Comparison of ENCODE assay signal across 11 cellular contexts in genomic region chr5:131628990-131629389, GRCh38. TPM values are rescaled to one million over a fixed set of nuclear protein-coding genes. Genes with fewer than 3 reads are reported as not detected.
DNase-seq lines count a peak whose midpoint lies in the region; ATAC-seq, FAIRE-seq and TF ChIP-seq lines count a peak whose summit lies in the region.
"Had no signal": no experiment of that assay in that cellular context is flagged by ENCODE, and none has a peak within 500 bp of the region (broad histone marks: within the 10 kb centered on the region; RNA-seq: fewer than 3 reads in every experiment).

No MANE protein-coding gene starts in this region.

- WGBS in GM12878 (ENCODE audit: insufficient coverage, insufficient replicate concordance, low lambda C conversion rate, missing lambda C conversion rate) = 91% methylated on average over 1 of the region's 1 CpG

- H3K9me3 ChIP-seq in MG63 (no peaks in the 10 kb centered on the region; the same call in 1 of the 2 replicates), GM12878 (replicated peaks; ENCODE audit: control insufficient read depth, insufficient read depth, low read length) (no peaks in the 10 kb centered on the region; the same call in 2 of the 3 replicates), osteoblast (ENCODE audit: low read depth, low read length) (no peaks in the 10 kb centered on the region)
- H3K9me3 ChIP-seq: esophagus muscularis mucosa had no signal

- no peak for TF ChIP-seq POLR2A in GM12878 (IDR thresholded peaks at IDR 0.05; ENCODE audit: low read depth, low read length)

- H3K4me3 Mint-ChIP-seq in T-helper 2 cell treated with Interferon-gamma antibody and Interleukin-4, amounts not matched to agents 5 μg/mL and 100 μg/mL, for 36 hours = peak overlapping the region; percentile 14
- no peak overlapping the region for H3K4me3 Mint-ChIP-seq in Calu3 (ENCODE audit: low read depth, unreplicated experiment)

- H3K9me3 Mint-ChIP-seq in T-helper 2 cell treated with Interferon-gamma antibody and Interleukin-4, amounts not matched to agents 5 μg/mL and 100 μg/mL, for 36 hours = no peaks in the 10 kb centered on the region
- peaks cover 2% of the 10 kb centered on the region for H3K9me3 Mint-ChIP-seq in Calu3 (ENCODE audit: low read depth, unreplicated experiment)

- in situ Hi-C loops in GM12878 (cut with MboI) = no loop called here

- TF ChIP-seq EP300 in GM12878 (IDR thresholded peaks at IDR 0.05; ENCODE audit: borderline replicate concordance in 1 of 2, control insufficient read depth in 1 of 2, low read depth in 2 of 2, low read length in 2 of 2) = no peak

- no peaks in the 10 kb centered on the region for H3K27me3 Mint-ChIP-seq in T-helper 2 cell treated with Interferon-gamma antibody and Interleukin-4, amounts not matched to agents 5 μg/mL and 100 μg/mL, for 36 hours (ENCODE audit: low read depth)
- H3K27me3 Mint-ChIP-seq in Calu3 (ENCODE audit: unreplicated experiment) = no peaks in the 10 kb centered on the region

- TF ChIP-seq RAD21 in GM12878 (IDR thresholded peaks at IDR 0.05; ENCODE audit: insufficient read depth, low read depth, low read length) = no peak

- no peak for TF ChIP-seq CTCF in GM12878 (IDR thresholded peaks at IDR 0.05 in 2 of 3, conservative IDR thresholded peaks at IDR 0.05 in 1 of 3; ENCODE audit: control insufficient read depth in 2 of 3, extremely low read depth in 1 of 3, insufficient read depth in 1 of 3, low read depth in 3 of 3, low read length in 3 of 3)
- TF ChIP-seq CTCF in osteoblast (IDR thresholded peaks at IDR 0.05; ENCODE audit: extremely low read depth, low read depth, low read length) = no peak
- no peak for TF ChIP-seq CTCF in Calu3 (IDR thresholded peaks at IDR 0.05; ENCODE audit: unreplicated experiment)

- H3K79me2 ChIP-seq in GM12878 (ENCODE audit: control insufficient read depth, insufficient read depth, low read length) (peaks cover 95% of the 10 kb centered on the region), osteoblast (ENCODE audit: insufficient read depth, low read length) (peaks cover 99% of the 10 kb centered on the region)

- H3K4me3 ChIP-seq in MG63 = no peak overlapping the region
- peak overlapping the region; percentile 37; the same call in 1 of the 2 replicates for H3K4me3 ChIP-seq in GM12878
- H3K4me3 ChIP-seq in osteoblast (ENCODE audit: insufficient read depth, low read length) = no peak overlapping the region
- H3K4me3 ChIP-seq: esophagus muscularis mucosa had no signal

- no peaks in the 10 kb centered on the region for H3K27me3 ChIP-seq in MG63
- no peaks in the 10 kb centered on the region for H3K27me3 ChIP-seq in GM12878 (replicated peaks in 1 of 2; ENCODE audit: control insufficient read depth in 2 of 2, insufficient read depth in 2 of 2, low read length in 1 of 2)
- H3K27me3 ChIP-seq in osteoblast (ENCODE audit: insufficient read depth, low read length) = no peaks in the 10 kb centered on the region
- H3K27me3 ChIP-seq: esophagus muscularis mucosa had no signal

- H3K36me3 Mint-ChIP-seq in T-helper 2 cell treated with Interferon-gamma antibody and Interleukin-4, amounts not matched to agents 5 μg/mL and 100 μg/mL, for 36 hours (ENCODE audit: low read depth) = peaks cover 20% of the 10 kb centered on the region
- H3K36me3 Mint-ChIP-seq in Calu3 (ENCODE audit: insufficient read depth, unreplicated experiment) = peaks cover 7% of the 10 kb centered on the region

- H4K20me1 ChIP-seq in GM12878 (ENCODE audit: control insufficient read depth, insufficient read depth) (no peaks in the 10 kb centered on the region), osteoblast (ENCODE audit: insufficient read depth, low read length) (peaks cover 1% of the 10 kb centered on the region)

- H3K36me3 ChIP-seq in MG63 (peaks cover 6% of the 10 kb centered on the region), GM12878 (ENCODE audit: control insufficient read depth in 2 of 2, insufficient read depth in 2 of 2, low read length in 1 of 2) (peaks cover 0 to 10% of the 10 kb centered on the region in 2 experiments; a peak in 1 of 4 replicates), osteoblast (ENCODE audit: insufficient read depth, low read length) (no peaks in the 10 kb centered on the region)
- H3K36me3 ChIP-seq: esophagus muscularis mucosa had no signal

- BruUV-seq in GM12878 (replicated peaks; lab: Mats Ljungman, UMichigan) = no TSS peak
- no TSS peak for BruUV-seq in Calu3 (replicated peaks; lab: Mats Ljungman, UMichigan)

- FAIRE-seq in GM12878 (lab: Jason Lieb, UNC) = no peak

- ATAC-seq in GM12878 = no peak
- no peak for ATAC-seq in GM18873 (IDR thresholded peaks at IDR 0.05; ENCODE audit: low FRiP score, unreplicated experiment)
- ATAC-seq in HG02973 (IDR thresholded peaks at IDR 0.05; ENCODE audit: unreplicated experiment) = no peak

- H3K4me1 ChIP-seq in GM12878 (ENCODE audit: control insufficient read depth, insufficient read depth, low read length) (peaks cover 5% of the 10 kb centered on the region), osteoblast (ENCODE audit: insufficient read depth, low read length) (peaks cover 47% of the 10 kb centered on the region)

- H3K4me1 Mint-ChIP-seq in T-helper 2 cell treated with Interferon-gamma antibody and Interleukin-4, amounts not matched to agents 5 μg/mL and 100 μg/mL, for 36 hours (ENCODE audit: low read depth) = peaks cover 28% of the 10 kb centered on the region
- H3K4me1 Mint-ChIP-seq in Calu3 (ENCODE audit: low read depth, unreplicated experiment) = peaks cover 13% of the 10 kb centered on the region

- no peak for DNase-seq in T-helper 2 cell treated with Interferon-gamma antibody and Interleukin-4, amounts not matched to agents 5 μg/mL and 100 μg/mL, for 36 hours (ENCODE audit: low spot score)
- DNase-seq in T-helper 2 cell (no peak), MG63 (peak; percentile 80), GM12878 (ENCODE audit: low read depth, low spot score) (no peak), osteoblast (ENCODE audit: insufficient read length, low spot score, missing footprints) (no peak), Calu3 (no peak)
- DNase-seq: aorta, NCI-H1694 treated with DMSO at 0.1 percent for 48 hours had no signal

- POLR2A ChIA-PET in GM12878 (lab: Charles Lee) = interaction anchor here (1.1 kb wide), 1 partner anchor 10 kb away, joined by 4 read pairs; no protein-coding TSS in a partner anchor

- intact Hi-C loops in GM12878 (cut with micrococcal nuclease; ENCODE audit: unreplicated experiment) (no loop called here), Calu3 (cut with micrococcal nuclease; ENCODE audit: unreplicated experiment) (no loop called here)

- no peak overlapping the region for H2AFZ ChIP-seq in GM12878 (ENCODE audit: control insufficient read depth, low read depth, low read length)
- H2AFZ ChIP-seq in osteoblast (ENCODE audit: low read length) = no peak overlapping the region

- CTCF ChIA-PET in GM12878 (lab: Yijun Ruan, JAX) = interaction anchor here (0.6 to 5.7 kb wide), 4 partner anchors 13 to 379 kb away, joined by 3 to 36 read pairs (median 4); no protein-coding TSS in a partner anchor
- CTCF ChIA-PET in Calu3 (lab: Charles Lee) = no interaction called here

- no peak overlapping the region; the same call in 1 of the 2 replicates for H3K27ac ChIP-seq in GM12878 (ENCODE audit: control insufficient read depth, insufficient read depth)
- peak overlapping the region; percentile 59 for H3K27ac ChIP-seq in osteoblast (ENCODE audit: low read depth, low read length)
- H3K27ac ChIP-seq: esophagus muscularis mucosa had no signal

- RAD21 ChIA-PET in GM12878 (lab: Charles Lee; ENCODE audit: unreplicated experiment) = interaction anchor here (0.6 to 3.0 kb wide), 5 partner anchors 19 to 378 kb away, joined by 3 to 16 read pairs (median 8); no protein-coding TSS in a partner anchor

- SMC1A ChIA-PET in GM12878 (lab: Charles Lee; ENCODE audit: uncharacterized antibody, unreplicated experiment) = interaction anchor here (1.2 to 5.8 kb wide), 11 partner anchors 9 to 168 kb away, joined by 3 to 24 read pairs (median 5); partner anchors contain the start of gene FNIP1

- H3K9ac ChIP-seq in GM12878 (ENCODE audit: control insufficient read depth, insufficient read depth, low read length) = no peak overlapping the region

- peak overlapping the region; percentile 43 for H3K4me2 ChIP-seq in GM12878 (ENCODE audit: control insufficient read depth, insufficient read depth)
- H3K4me2 ChIP-seq in osteoblast (ENCODE audit: insufficient read depth, low read length) = peak overlapping the region; percentile 15

- H3K27ac Mint-ChIP-seq in T-helper 2 cell treated with Interferon-gamma antibody and Interleukin-4, amounts not matched to agents 5 μg/mL and 100 μg/mL, for 36 hours = peak overlapping the region; percentile 7
- H3K27ac Mint-ChIP-seq in Calu3 (ENCODE audit: unreplicated experiment) = no peak overlapping the region

TF ChIP-seq in GM12878, 131 proteins besides CTCF, POLR2A, EP300 and RAD21 (continues in another document):
- TF ChIP-seq CHD2 (IDR thresholded peaks at IDR 0.05; ENCODE audit: borderline replicate concordance, low read depth, low read length) (no peak), KLF5 (IDR thresholded peaks at IDR 0.05; ENCODE audit: partially characterized antibody) (no peak), DPF2 (IDR thresholded peaks at IDR 0.05) (no peak), MEF2A (IDR thresholded peaks at IDR 0.05; ENCODE audit: insufficient read depth, low read depth, low read length) (no peak), GATAD2B (conservative IDR thresholded peaks at IDR 0.05; ENCODE audit: low read depth) (no peak), BMI1 (IDR thresholded peaks at IDR 0.05; ENCODE audit: borderline replicate concordance) (no peak), MYC (IDR thresholded peaks at IDR 0.05; ENCODE audit: insufficient read depth, insufficient read length, insufficient replicate concordance, low read length, severe bottlenecking) (no peak)

RNA-seq across cellular contexts. Expression of gene RAPGEF6, which starts 6.0 kb away (rescaled TPM):
- total RNA-seq in MG63 (2014; rRNA removed; shearing (Covaris generic); ENCODE audit: low replicate concordance) = 5.4 and 23.6 TPM in 2 replicates
- 184 and 194 TPM in 2 replicates for total RNA-seq in GM12878 (2013; cell fraction: nucleolus; rRNA removed)
- total RNA-seq in GM12878 (2014; rRNA removed) (19.5 and 24.1 TPM in 2 replicates), GM12878 (2014; rRNA removed; fragmentation: Illumina TruSeq; extraction: Trizol) (24.0 and 24.9 TPM in 2 replicates), GM12878 (2021) (18.5 and 19.5 TPM in 2 replicates), osteoblast (15.6 and 18.6 TPM in 2 replicates), Calu3 (2022) (21.6 and 27.3 TPM in 2 replicates)
- polyA plus RNA-seq in GM12878 (2011; ENCODE audit: low read depth) = 6.1 TPM
- polyA plus RNA-seq in GM12878 (2011; rRNA removed) (18.3 and 23.5 TPM in 2 replicates), GM12878 (2014; fragmentation: Illumina TruSeq; extraction: Trizol) (14.1 and 15.9 TPM in 2 replicates), GM12878 (2014; fragmentation: Nextera tagmentation; extraction: Ambion mirVana) (1 to 10 TPM; 2.9 to 4.9 TPM), GM12878 (2014; rRNA removed) (7.8 and 8.1 TPM in 2 replicates), GM12878 (2016; fragmentation: Nextera tagmentation; extraction: Ambion mirVana) (10 to 100 TPM; 13.3 to 14.3 TPM)
- 8.8 and 10.4 TPM in 2 replicates for polyA plus RNA-seq in GM12878 (2011; cell fraction: cytosol; rRNA removed)
- 20.8 and 23.0 TPM in 2 replicates for polyA plus RNA-seq in GM12878 (2011; cell fraction: nucleus; rRNA removed)
- 6.8 and 9.5 TPM in 2 replicates for polyA plus RNA-seq in GM12878 (2012)
- 78.5 and 126 TPM in 2 replicates for polyA minus RNA-seq in GM12878 (2011; rRNA and poly(A)+ RNA removed)
- polyA minus RNA-seq in GM12878 (2011; cell fraction: cytosol; rRNA and poly(A)+ RNA removed) = 14.2 and 15.8 TPM in 2 replicates
- 58.8 and 80.8 TPM in 2 replicates for polyA minus RNA-seq in GM12878 (2011; cell fraction: nucleus; rRNA and poly(A)+ RNA removed)
